ENCODE assay signal across 10 cellular contexts in the genomic region with DNA sequence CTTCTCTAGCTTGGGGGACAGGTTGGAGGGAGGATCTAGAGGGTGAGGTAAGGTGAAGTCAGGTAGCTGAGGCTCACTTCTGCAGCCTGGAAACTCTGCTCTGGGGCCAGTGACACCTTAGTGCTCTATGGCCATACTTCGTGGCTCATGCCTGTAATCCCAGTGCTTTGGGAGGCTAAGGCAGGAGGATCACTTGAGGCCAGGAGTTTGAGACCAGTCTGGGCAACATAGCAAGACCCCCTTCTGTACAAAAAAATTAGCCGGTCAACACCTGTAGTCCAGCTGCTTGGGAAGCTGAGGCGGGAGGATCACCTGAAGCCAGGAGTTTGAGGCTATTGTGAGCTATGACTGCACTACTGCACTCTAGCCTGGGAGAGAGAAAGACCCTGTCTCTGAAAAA. TPM values are rescaled to one million over a fixed set of nuclear protein-coding genes. Genes with fewer than 3 reads are reported as not detected.
A peak's percentile ranks its signal among the peaks of the same experiment; 100 is the strongest.
DNase-seq lines count a peak whose midpoint lies in the region; ATAC-seq and TF ChIP-seq lines count a peak whose summit lies in the region.
"Had no signal": no experiment of that assay in that cellular context is flagged by ENCODE, and none has a peak within 500 bp of the region (broad histone marks: within the 10 kb centered on the region; RNA-seq: fewer than 3 reads in every experiment).

No MANE protein-coding gene starts in this region.

- H3K36me3 ChIP-seq in GM23248 (ENCODE audit: low read depth) = peaks cover 10% of the 10 kb centered on the region; the same call in 1 of the 2 replicates
- peaks cover 15% of the 10 kb centered on the region for H3K36me3 ChIP-seq in WERI-Rb-1
- H3K36me3 ChIP-seq in smooth muscle cell (ENCODE audit: low read depth) = no peaks in the 10 kb centered on the region

- peak; percentile 17 for DNase-seq in GM23248
- peak; percentile 74 for DNase-seq in WERI-Rb-1
- no peak for DNase-seq in foreskin fibroblast
- no peak for DNase-seq in smooth muscle cell (lab: John Stamatoyannopoulos, UW; ENCODE audit: unreplicated experiment)
- DNase-seq in posterior vena cava (ENCODE audit: low spot score) = no peak
- DNase-seq in NCI-H1694 (lab: John Stamatoyannopoulos, UW) = no peak
- DNase-seq: NCI-H187 treated with DMSO at 0.1 percent for 48 hours had no signal

- H2AFZ ChIP-seq in GM23248 (no peak overlapping the region), smooth muscle cell (ENCODE audit: low read depth) (no peak overlapping the region)

- ATAC-seq in HG02759 (IDR thresholded peaks at IDR 0.05; ENCODE audit: unreplicated experiment) (no peak), HG03442 (IDR thresholded peaks at IDR 0.05; ENCODE audit: unreplicated experiment) (no peak)

- peak overlapping the region; percentile 100 for H3K27ac ChIP-seq in GM23248
- peak overlapping the region; percentile 93 for H3K27ac ChIP-seq in WERI-Rb-1
- H3K27ac ChIP-seq in smooth muscle cell (ENCODE audit: low read depth) = peak overlapping the region; percentile 100

- 49 to 52% methylated on average over 3 of the region's 3 CpGs for WGBS in GM23248 (ENCODE audit: low coverage in 1 of 2, low lambda C conversion rate in 2 of 2, missing lambda C conversion rate in 2 of 2), 2 experiments
- WGBS in smooth muscle cell (ENCODE audit: low lambda C conversion rate) = 89% methylated on average over 3 of the region's 3 CpGs

- no peaks in the 10 kb centered on the region for H3K27me3 ChIP-seq in GM23248 (replicated peaks; ENCODE audit: insufficient read depth)
- H3K27me3 ChIP-seq in WERI-Rb-1 (ENCODE audit: insufficient read depth, low read depth, severe bottlenecking) = no peaks in the 10 kb centered on the region
- H3K27me3 ChIP-seq in smooth muscle cell (ENCODE audit: low read depth) = no peaks in the 10 kb centered on the region

- peaks cover 9% of the 10 kb centered on the region; the same call in 1 of the 2 replicates for H4K20me1 ChIP-seq in GM23248 (ENCODE audit: insufficient read depth)
- peaks cover 89% of the 10 kb centered on the region for H4K20me1 ChIP-seq in smooth muscle cell (ENCODE audit: low read depth)

- in situ Hi-C loops in GM23248 (cut with MboI) = no loop called here

- no peaks in the 10 kb centered on the region for H3K9me2 ChIP-seq in GM23248 (ENCODE audit: insufficient read depth)

- intact Hi-C loops in posterior vena cava (cut with DNase I) = no loop called here

- H3K9ac ChIP-seq in GM23248 (peak overlapping the region; percentile 100), smooth muscle cell (ENCODE audit: low read depth) (peak overlapping the region; percentile 34)

- H3F3A ChIP-seq in GM23248 (ENCODE audit: insufficient read depth) (peaks cover 83% of the 10 kb centered on the region), smooth muscle cell (ENCODE audit: low read depth) (peaks cover 52% of the 10 kb centered on the region)

- peaks cover 61% of the 10 kb centered on the region for H3K4me1 ChIP-seq in GM23248 (ENCODE audit: insufficient read depth)
- H3K4me1 ChIP-seq in smooth muscle cell (ENCODE audit: low read depth) = peaks cover 51% of the 10 kb centered on the region

- H3K4me2 ChIP-seq in GM23248 (ENCODE audit: unreplicated experiment) (peak overlapping the region; percentile 98), smooth muscle cell (peak overlapping the region; percentile 88)

- no peaks in the 10 kb centered on the region for H3K9me3 ChIP-seq in GM23248 (ENCODE audit: low read depth)
- no peaks in the 10 kb centered on the region for H3K9me3 ChIP-seq in WERI-Rb-1 (ENCODE audit: severe bottlenecking)
- no peaks in the 10 kb centered on the region for H3K9me3 ChIP-seq in smooth muscle cell (replicated peaks; ENCODE audit: low read depth)

- H3K4me3 ChIP-seq in GM23248 (peak overlapping the region; percentile 100), WERI-Rb-1 (ENCODE audit: low read depth, low read length) (no peak overlapping the region), foreskin fibroblast (ENCODE audit: low read depth in 1 of 2, low read length in 2 of 2) (peak overlapping the region; percentile 88 to 96), smooth muscle cell (no peak overlapping the region)

- TF ChIP-seq CTCF in WERI-Rb-1 (IDR thresholded peaks at IDR 0.05; ENCODE audit: low read depth, low read length) = no peak
- TF ChIP-seq CTCF in foreskin fibroblast (IDR thresholded peaks at IDR 0.05; ENCODE audit: low read depth, low read length) = no peak
- no peak for TF ChIP-seq CTCF in smooth muscle cell (IDR thresholded peaks at IDR 0.05; ENCODE audit: borderline replicate concordance, insufficient read depth, poor library complexity, severe bottlenecking)

- H3K79me2 ChIP-seq in GM23248 (ENCODE audit: insufficient read depth) (peaks cover 100% of the 10 kb centered on the region), smooth muscle cell (ENCODE audit: low read depth) (peaks cover 98% of the 10 kb centered on the region)

RNA-seq across cellular contexts. Expression of a gene that starts 5.8 kb away (rescaled TPM):
- 1,219 and 1,322 TPM in 2 replicates for total RNA-seq in GM23248 (2014; rRNA removed; shearing (Covaris generic))
- 1,230 and 1,270 TPM in 2 replicates for polyA plus RNA-seq in GM23248 (2016; fragmentation: Nextera tagmentation; extraction: Ambion mirVana)
- 237 and 256 TPM in 2 replicates for total RNA-seq in smooth muscle cell
- polyA plus RNA-seq in smooth muscle cell = 626 and 674 TPM in 2 replicates
- 100 to 1,000 TPM; 500 to 599 TPM for total RNA-seq in posterior vena cava

RNA-seq across cellular contexts. Expression of a gene that starts 33.1 kb away (rescaled TPM):
- total RNA-seq in GM23248 (2014; rRNA removed; shearing (Covaris generic)) = 1.1 TPM in 1 of 2 replicates, not detected in the other
- polyA plus RNA-seq in GM23248 (2016; fragmentation: Nextera tagmentation; extraction: Ambion mirVana) (0.35 and 0.51 TPM in 2 replicates), smooth muscle cell (2.2 and 4.2 TPM in 2 replicates)
- total RNA-seq in smooth muscle cell (2.1 and 5.0 TPM in 2 replicates), posterior vena cava (1 to 10 TPM; 5.8 to 8.0 TPM)

RNA-seq across cellular contexts. Expression of a gene that starts 38.1 kb away (rescaled TPM):
- total RNA-seq in GM23248 (2014; rRNA removed; shearing (Covaris generic)) = 0.13 and 0.22 TPM in 2 replicates
- polyA plus RNA-seq in GM23248 (2016; fragmentation: Nextera tagmentation; extraction: Ambion mirVana) (0.05 TPM in 2 replicates), smooth muscle cell (10.5 and 11.0 TPM in 2 replicates)
- total RNA-seq in smooth muscle cell (13.5 and 13.8 TPM in 2 replicates), posterior vena cava (under 1 TPM; 0.23 to 0.76 TPM)

RNA-seq across cellular contexts. Expression of a gene that starts 59.4 kb away (rescaled TPM):
- not detected in 2 replicates for total RNA-seq in GM23248 (2014; rRNA removed; shearing (Covaris generic))
- not detected in 2 replicates for polyA plus RNA-seq in GM23248 (2016; fragmentation: Nextera tagmentation; extraction: Ambion mirVana)
- 16.8 and 27.1 TPM in 2 replicates for total RNA-seq in smooth muscle cell
- 8.9 and 53.5 TPM in 2 replicates for polyA plus RNA-seq in smooth muscle cell
- total RNA-seq in posterior vena cava = not detected
- total RNA-seq: fibroblast of villous mesenchyme had no signal

Comparison
In these comparisons a context has a peak if more than half of its experiments do, and no peak if none do; other contexts are left out.
1. DNase-seq: peak in GM23248 (single experiment) and WERI-Rb-1 (single experiment); none in foreskin fibroblast (0 of 2), smooth muscle cell (single experiment), posterior vena cava (single experiment) and NCI-H1694 (single experiment).
2. H3K4me3 ChIP-seq: peak in GM23248 (single experiment) and foreskin fibroblast (2 of 2); none in WERI-Rb-1 (single experiment) and smooth muscle cell (single experiment).
3. Peak in every context shown above with its lines, with median percentiles within 50 percentile points of each other: H3K27ac ChIP-seq.